ENCODE assay signal across 3 cellular contexts in genomic region chr17:27829143-27829711, GRCh38. TPM values are rescaled to one million over a fixed set of nuclear protein-coding genes. Genes with fewer than 3 reads are reported as not detected.
"Had no signal": no experiment of that assay in that cellular context is flagged by ENCODE, and none has a peak within 500 bp of the region (broad histone marks: within the 10 kb centered on the region; RNA-seq: fewer than 3 reads in every experiment).

No MANE protein-coding gene starts in this region.

RNA-seq across cellular contexts. Expression of gene NOS2, which starts 28.9 kb away (rescaled TPM):
- total RNA-seq: mammary epithelial cell, osteoblast had no signal
- polyA plus RNA-seq: mammary epithelial cell; naive thymus-derived CD4-positive, alpha-beta T cell had no signal
